In genomic region chr1:244273845-244274619, GRCh38 we compare ENCODE assay signal across 8 cellular contexts.
A peak's percentile ranks its signal among the peaks of the same experiment; 100 is the strongest.
DNase-seq lines count a peak whose midpoint lies in the region; ATAC-seq and TF ChIP-seq lines count a peak whose summit lies in the region.

No MANE protein-coding gene starts in this region.

- peaks cover 8% of the 10 kb centered on the region for H3K27me3 Mint-ChIP-seq in type B pancreatic cell

- no peaks in the 10 kb centered on the region for H3K36me3 ChIP-seq in kidney epithelial cell (ENCODE audit: control insufficient read depth, insufficient read depth, low read length)

- H3K27me3 ChIP-seq in kidney epithelial cell (ENCODE audit: control insufficient read depth, insufficient read depth, low read length): no peaks in the 10 kb centered on the region

- DNase-seq in AG20443 (ENCODE audit: low spot score) (peak; percentile 95), LHCN-M2 (ENCODE audit: low read depth) (peak; percentile 99), astrocyte of the cerebellum (ENCODE audit: low read depth) (peak; percentile 100), kidney epithelial cell (ENCODE audit: low read depth) (peak; percentile 59), type B pancreatic cell (ENCODE audit: extremely low spot score, unreplicated experiment) (peak; percentile 56), putamen (ENCODE audit: low spot score) (no peak), iPS-NIHi7 (ENCODE audit: extremely low spot score) (no peak)

- H3K27ac Mint-ChIP-seq in type B pancreatic cell: no peak overlapping the region

- ATAC-seq in GM18519 (IDR thresholded peaks at IDR 0.05; ENCODE audit: low FRiP score, unreplicated experiment): no peak

- no peak overlapping the region for H3K4me3 Mint-ChIP-seq in type B pancreatic cell

- H3K4me3 ChIP-seq in astrocyte of the cerebellum (ENCODE audit: low read depth, low read length) (no peak overlapping the region), kidney epithelial cell (ENCODE audit: low read depth, low read length) (no peak overlapping the region)

- no peaks in the 10 kb centered on the region for H3K36me3 Mint-ChIP-seq in type B pancreatic cell

- TF ChIP-seq CTCF in astrocyte of the cerebellum (IDR thresholded peaks at IDR 0.05; ENCODE audit: low read depth, low read length, missing control alignments) (no peak), kidney epithelial cell (IDR thresholded peaks at IDR 0.05; ENCODE audit: insufficient read depth, low read length, poor library complexity, severe bottlenecking) (no peak), type B pancreatic cell (conservative IDR thresholded peaks at IDR 0.05) (no peak)

- peaks cover 14% of the 10 kb centered on the region for H3K4me1 Mint-ChIP-seq in type B pancreatic cell (ENCODE audit: unreplicated experiment)

- in situ Hi-C loops in astrocyte of the cerebellum (cut with HindIII; ENCODE audit: low sequenced_read_pairs): no loop called here

- peaks cover 14% of the 10 kb centered on the region for H3K9me3 Mint-ChIP-seq in type B pancreatic cell

Comparison
In these comparisons a context has a peak if more than half of its experiments do, and no peak if none do; other contexts are left out.
1. DNase-seq: peak in AG20443 (single experiment), LHCN-M2 (single experiment), astrocyte of the cerebellum (single experiment), kidney epithelial cell (single experiment) and type B pancreatic cell (single experiment); none in putamen (single experiment) and iPS-NIHi7 (single experiment).